ENCODE assay signal across 9 cellular contexts in the genomic region with DNA sequence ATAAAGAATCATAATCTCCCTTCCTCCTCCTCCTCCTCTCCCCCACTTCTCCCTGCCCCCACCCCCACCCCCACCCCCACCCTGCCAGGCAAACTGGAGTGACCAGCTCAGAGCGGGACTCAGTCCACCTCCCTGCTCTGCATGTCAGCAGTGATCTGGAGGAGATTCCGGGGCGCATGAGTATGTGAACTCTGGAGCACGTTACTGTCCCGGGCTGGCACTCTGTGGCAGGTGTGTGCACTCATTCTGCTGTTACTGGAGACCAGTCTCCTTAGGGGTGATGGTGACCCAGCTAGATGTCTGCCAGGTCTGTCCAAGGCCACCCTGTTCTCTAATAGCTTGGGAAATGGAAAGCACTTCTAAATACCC. TPM values are rescaled to one million over a fixed set of nuclear protein-coding genes. Genes with fewer than 3 reads are reported as not detected.
DNase-seq lines count a peak whose midpoint lies in the region; TF ChIP-seq lines count a peak whose summit lies in the region.
"Had no signal": no experiment of that assay in that cellular context is flagged by ENCODE, and none has a peak within 500 bp of the region (broad histone marks: within the 10 kb centered on the region; RNA-seq: fewer than 3 reads in every experiment).

No MANE protein-coding gene starts in this region.

- CTCF ChIA-PET in activated CD4-positive, alpha-beta memory T cell treated with anti-CD3 and anti-CD28 coated beads, Interleukin-2, amount 10 ng/mL, durations not matched to agents 7 days and 5 days (lab: Charles Lee), result interaction anchor here (1.5 to 2.3 kb wide), 3 partner anchors 19 to 73 kb away, joined by 3 to 16 read pairs (median 4); a partner anchor contains a TSS

- POLR2A ChIA-PET in activated CD4-positive, alpha-beta memory T cell treated with anti-CD3 and anti-CD28 coated beads, Interleukin-2, amount 10 ng/mL, durations not matched to agents 7 days and 5 days (lab: Charles Lee), result interaction anchor here (0.8 to 2.7 kb wide), 4 partner anchors 15 to 34 kb away, joined by 4 to 7 read pairs (median 6); a partner anchor contains a TSS

- H3K4me1 Mint-ChIP-seq in H9 (peaks cover 43 to 48% of the 10 kb centered on the region in 2 experiments), progenitor cell of endocrine pancreas (ENCODE audit: low read depth) (peaks cover 28% of the 10 kb centered on the region)
- peaks cover 57% of the 10 kb centered on the region for H3K4me1 Mint-ChIP-seq in activated CD4-positive, alpha-beta memory T cell treated with anti-CD3 and anti-CD28 coated beads, Interleukin-2, amount 10 ng/mL, durations not matched to agents 7 days and 5 days

- no peak overlapping the region for H3K27ac Mint-ChIP-seq in H9
- no peak overlapping the region for H3K27ac Mint-ChIP-seq in activated CD4-positive, alpha-beta memory T cell treated with anti-CD3 and anti-CD28 coated beads, Interleukin-2, amount 10 ng/mL, durations not matched to agents 7 days and 5 days
- H3K27ac Mint-ChIP-seq in progenitor cell of endocrine pancreas, result no peak overlapping the region

- H3K79me1 ChIP-seq in mesendoderm (ENCODE audit: low read length) (peaks cover 50% of the 10 kb centered on the region), H9 (ENCODE audit: insufficient read depth, low read depth, low read length, poor library complexity, severe bottlenecking) (peaks cover 10% of the 10 kb centered on the region)

- H3K27ac ChIP-seq in colonic mucosa (peak overlapping the region; percentile 85), mesendoderm (ENCODE audit: low read depth, low read length) (no peak overlapping the region), spleen (peak overlapping the region in 5 of 8 donors; percentile 56 to 83 (median 70)), H9 (ENCODE audit: insufficient read length, low read depth, low read length) (no peak overlapping the region)

- peaks cover 0 to 4% (median 3%) of the 10 kb centered on the region in 3 experiments; a peak in 5 of 7 replicates for H3K36me3 Mint-ChIP-seq in H9 (ENCODE audit: insufficient read depth in 1 of 3, low read depth in 3 of 3)
- peaks cover 23% of the 10 kb centered on the region for H3K36me3 Mint-ChIP-seq in activated CD4-positive, alpha-beta memory T cell treated with anti-CD3 and anti-CD28 coated beads, Interleukin-2, amount 10 ng/mL, durations not matched to agents 7 days and 5 days (ENCODE audit: low read depth)
- no peaks in the 10 kb centered on the region for H3K36me3 Mint-ChIP-seq in progenitor cell of endocrine pancreas (ENCODE audit: insufficient read depth)

- H3K4me1 ChIP-seq in colonic mucosa, result peaks cover 37% of the 10 kb centered on the region
- H3K4me1 ChIP-seq in mesendoderm (ENCODE audit: control insufficient read depth, low read depth, low read length), result peaks cover 13% of the 10 kb centered on the region
- peaks cover 43 to 96% (median 81%) of the 10 kb centered on the region in 6 donors for H3K4me1 ChIP-seq in spleen
- H3K4me1 ChIP-seq in H9 (ENCODE audit: insufficient read depth, low read length), result peaks cover 12% of the 10 kb centered on the region; the same call in 1 of the 2 replicates

- no peak overlapping the region for H4K5ac ChIP-seq in mesendoderm (ENCODE audit: low read length)
- no peak overlapping the region for H4K5ac ChIP-seq in H9 (ENCODE audit: insufficient read length, low read depth, low read length)

- no peak overlapping the region for H3K4ac ChIP-seq in mesendoderm (ENCODE audit: low read depth, low read length)
- no peak overlapping the region for H3K4ac ChIP-seq in H9 (ENCODE audit: low read depth, low read length)

- TF ChIP-seq POLR2A in spleen (IDR thresholded peaks at IDR 0.05), result no peak

- H3K23ac ChIP-seq in mesendoderm (ENCODE audit: low read length) (no peak overlapping the region), H9 (ENCODE audit: insufficient read length, low read depth, low read length) (no peak overlapping the region)

- H3K56ac ChIP-seq in mesendoderm (ENCODE audit: low read length) (peak overlapping the region; percentile 3), H9 (ENCODE audit: insufficient read length, low read depth, low read length) (no peak overlapping the region)

- H3K4me3 ChIP-seq in LNCaP clone FGC (ENCODE audit: low read depth, low read length) (peak overlapping the region; percentile 36), colonic mucosa (no peak overlapping the region), mesendoderm (ENCODE audit: low read length) (no peak overlapping the region), spleen (peak overlapping the region in 1 of 8 donors; percentile 38)

- H3K79me2 ChIP-seq in mesendoderm (ENCODE audit: control insufficient read depth, insufficient read depth, low read length) (peaks cover 67% of the 10 kb centered on the region), H9 (ENCODE audit: insufficient read depth, low read length) (peaks cover 19% of the 10 kb centered on the region; the same call in 1 of the 2 replicates)

- H4K91ac ChIP-seq in H9 (ENCODE audit: insufficient read length, low read depth, low read length), result no peak overlapping the region

- no peak overlapping the region for H2BK20ac ChIP-seq in H9 (ENCODE audit: low read depth, low read length, poor library complexity, severe bottlenecking)

- no peak overlapping the region for H2BK120ac ChIP-seq in mesendoderm (ENCODE audit: low read depth, low read length)
- no peak overlapping the region for H2BK120ac ChIP-seq in H9 (ENCODE audit: low read depth, low read length, poor library complexity, severe bottlenecking)

- H3K36me3 ChIP-seq in colonic mucosa (no peaks in the 10 kb centered on the region), mesendoderm (ENCODE audit: control insufficient read depth, insufficient read depth, low read length) (no peaks in the 10 kb centered on the region), spleen (peaks cover 0 to 42% (median 4%) of the 10 kb centered on the region in 6 donors)

- no peak overlapping the region for H3K4me3 Mint-ChIP-seq in H9
- no peak overlapping the region for H3K4me3 Mint-ChIP-seq in activated CD4-positive, alpha-beta memory T cell treated with anti-CD3 and anti-CD28 coated beads, Interleukin-2, amount 10 ng/mL, durations not matched to agents 7 days and 5 days
- no peak overlapping the region for H3K4me3 Mint-ChIP-seq in progenitor cell of endocrine pancreas (ENCODE audit: low read depth)

- H2BK15ac ChIP-seq in mesendoderm (replicated peaks; ENCODE audit: low read depth) (no peak overlapping the region), H9 (ENCODE audit: low read depth, low read length) (no peak overlapping the region)

- H2BK5ac ChIP-seq in mesendoderm (ENCODE audit: low read length) (no peak overlapping the region), H9 (ENCODE audit: insufficient read length, low read length) (no peak overlapping the region)

- H2AFZ ChIP-seq in H9 (ENCODE audit: low read length), result no peak overlapping the region

- DNase-seq in LNCaP clone FGC (ENCODE audit: low read depth) (no peak), colonic mucosa (no peak), mesendoderm (no peak), spleen (no peak), H9 (no peak), DMS 273 (lab: John Stamatoyannopoulos, UW; ENCODE audit: unreplicated experiment) (no peak), progenitor cell of endocrine pancreas (ENCODE audit: low spot score, unreplicated experiment) (no peak)
- no peak for DNase-seq in activated CD4-positive, alpha-beta memory T cell treated with anti-CD3 and anti-CD28 coated beads, Interleukin-2, amount 10 ng/mL, durations not matched to agents 7 days and 5 days
- DNase-seq: NCI-H1105 treated with DMSO at 0.1 percent for 48 hours had no signal

- no CpG with 5 or more reads among the region's 5 CpGs for WGBS in mesendoderm (ENCODE audit: extremely low coverage, insufficient coverage, low lambda C conversion rate)
- WGBS in spleen, 5 donors, result 76 to 90% (median 84%) methylated on average over 4 to 5 of the region's 5 CpGs
- no CpG with 5 or more reads among the region's 5 CpGs for WGBS in H9 (ENCODE audit: extremely low coverage, insufficient read length, low lambda C conversion rate)

- H4K20me1 ChIP-seq in H9 (ENCODE audit: control insufficient read depth, insufficient read depth, insufficient read length), result no peaks in the 10 kb centered on the region

- H3T11ph ChIP-seq in H9 (ENCODE audit: low read length), result no peak overlapping the region

- no peak overlapping the region for H3K18ac ChIP-seq in mesendoderm (ENCODE audit: low read length)
- no peak overlapping the region for H3K18ac ChIP-seq in H9 (ENCODE audit: insufficient read length, low read depth, low read length)

- H3K9me3 Mint-ChIP-seq in H9 (no peaks in the 10 kb centered on the region), progenitor cell of endocrine pancreas (ENCODE audit: low read depth) (no peaks in the 10 kb centered on the region)
- no peaks in the 10 kb centered on the region for H3K9me3 Mint-ChIP-seq in activated CD4-positive, alpha-beta memory T cell treated with anti-CD3 and anti-CD28 coated beads, Interleukin-2, amount 10 ng/mL, durations not matched to agents 7 days and 5 days

- H3K14ac ChIP-seq in H9 (ENCODE audit: insufficient read depth, low read length), result no peak overlapping the region

- H3K27me3 Mint-ChIP-seq in H9 (ENCODE audit: low read depth), result no peaks in the 10 kb centered on the region
- H3K27me3 Mint-ChIP-seq in activated CD4-positive, alpha-beta memory T cell treated with anti-CD3 and anti-CD28 coated beads, Interleukin-2, amount 10 ng/mL, durations not matched to agents 7 days and 5 days, result no peaks in the 10 kb centered on the region
- no peaks in the 10 kb centered on the region for H3K27me3 Mint-ChIP-seq in progenitor cell of endocrine pancreas

- H3K9ac ChIP-seq in colonic mucosa (ENCODE audit: low read depth in 2 of 2, low read length in 2 of 2) (peak overlapping the region; percentile 55 to 67), mesendoderm (ENCODE audit: low read length) (no peak overlapping the region), H9 (ENCODE audit: extremely low read depth, insufficient read length, low read length) (no peak overlapping the region)

- intact Hi-C loops in colonic mucosa (cut with DNase I), result no loop called here
- intact Hi-C loops in spleen (cut with DNase I; ENCODE audit: low total_unique reads), result no loop called here

- H4K8ac ChIP-seq in mesendoderm (ENCODE audit: low read depth, low read length), result no peak overlapping the region
- no peak overlapping the region for H4K8ac ChIP-seq in H9 (replicated peaks; ENCODE audit: insufficient read length, low read depth, low read length)

- H3K23me2 ChIP-seq in H9 (ENCODE audit: insufficient read length, low read depth, low read length, poor library complexity, severe bottlenecking), result no peaks in the 10 kb centered on the region

- H3K4me2 ChIP-seq in mesendoderm (ENCODE audit: low read length) (no peak overlapping the region), H9 (ENCODE audit: insufficient read depth, insufficient read length, low read length) (no peak overlapping the region)

- H3K27me3 ChIP-seq in colonic mucosa, result no peaks in the 10 kb centered on the region
- no peaks in the 10 kb centered on the region for H3K27me3 ChIP-seq in mesendoderm (ENCODE audit: insufficient read depth, low read length, poor library complexity)
- no peaks in the 10 kb centered on the region for H3K27me3 ChIP-seq in spleen (replicated peaks in 1 of 7)
- H3K27me3 ChIP-seq in H9 (ENCODE audit: insufficient read depth, low read length), result no peaks in the 10 kb centered on the region

- no peaks in the 10 kb centered on the region for H3K9me3 ChIP-seq in colonic mucosa
- no peaks in the 10 kb centered on the region for H3K9me3 ChIP-seq in spleen
- H3K9me3 ChIP-seq in H9 (ENCODE audit: control insufficient read depth, low read depth, low read length), result no peaks in the 10 kb centered on the region

- H2AK5ac ChIP-seq in mesendoderm (ENCODE audit: low read length) (no peak overlapping the region), H9 (ENCODE audit: insufficient read length, low read length) (no peak overlapping the region)

- TF ChIP-seq CTCF in LNCaP clone FGC (IDR thresholded peaks at IDR 0.05; ENCODE audit: control insufficient read depth, extremely low read depth, insufficient read depth) (no peak), colonic mucosa (IDR thresholded peaks at IDR 0.05) (no peak), spleen (IDR thresholded peaks at IDR 0.05 in 8 of 11, conservative IDR thresholded peaks at IDR 0.05 in 3 of 11) (no peak), H9 (conservative IDR thresholded peaks at IDR 0.05) (no peak), progenitor cell of endocrine pancreas (IDR thresholded peaks at IDR 0.05; ENCODE audit: unreplicated experiment) (no peak)

- H2BK12ac ChIP-seq in H9 (ENCODE audit: insufficient read length, low read depth, low read length), result no peak overlapping the region

RNA-seq across cellular contexts. Expression of a gene that starts 33.9 kb away (rescaled TPM):
- total RNA-seq in colonic mucosa, result 10 to 100 TPM; 86.8 to 96.8 TPM
- 44.0 TPM for polyA plus RNA-seq in mesendoderm (2013, experiment 1 of 2)
- polyA plus RNA-seq in mesendoderm (2013, experiment 2 of 2), result 44.6 TPM
- 10 to 100 TPM; 41.2 to 67.3 (median 48.6) TPM for total RNA-seq in spleen
- 10 to 100 TPM in 1 of 3 donors, 1 to 10 TPM in 2; 6.9 to 23.3 (median 7.0) TPM for polyA plus RNA-seq in spleen
- total RNA-seq in H9 (2021), result 45.7 and 49.6 TPM in 2 replicates
- 10 to 100 TPM; 48.7 to 54.2 TPM for total RNA-seq in activated CD4-positive, alpha-beta memory T cell treated with anti-CD3 and anti-CD28 coated beads, Interleukin-2, amount 10 ng/mL, durations not matched to agents 7 days and 5 days
- 55.5 and 59.1 TPM in 2 replicates for total RNA-seq in progenitor cell of endocrine pancreas

RNA-seq across cellular contexts. Expression of a gene that starts 44.1 kb away (rescaled TPM):
- total RNA-seq in colonic mucosa, result 1 to 10 TPM; 4.8 to 5.2 TPM
- polyA plus RNA-seq in mesendoderm (2013, experiment 1 of 2), result 35.7 TPM
- 36.5 TPM for polyA plus RNA-seq in mesendoderm (2013, experiment 2 of 2)
- total RNA-seq in spleen, result under 1 TPM in 5 of 7 donors, not detected in 2; 0.17 to 0.52 (median 0.26) TPM
- polyA plus RNA-seq in spleen, result under 1 TPM; 0.07 to 0.18 (median 0.10) TPM
- total RNA-seq in H9 (2021), result 117 and 118 TPM in 2 replicates
- total RNA-seq in activated CD4-positive, alpha-beta memory T cell treated with anti-CD3 and anti-CD28 coated beads, Interleukin-2, amount 10 ng/mL, durations not matched to agents 7 days and 5 days, result not detected
- 39.4 and 39.7 TPM in 2 replicates for total RNA-seq in progenitor cell of endocrine pancreas

RNA-seq across cellular contexts. Expression of a gene that starts 59.6 kb away (rescaled TPM):
- total RNA-seq in colonic mucosa (10 to 100 TPM in 1 of 2 donors, 1 to 10 TPM in 1; 9.3 to 11.8 TPM), spleen (10 to 100 TPM in 6 of 7 donors, 1 to 10 TPM in 1; 10.0 to 16.8 (median 13.8) TPM), H9 (2021) (121 TPM in 2 replicates), progenitor cell of endocrine pancreas (75.3 and 77.8 TPM in 2 replicates)
- polyA plus RNA-seq in mesendoderm (2013, experiment 1 of 2), result 63.0 TPM
- polyA plus RNA-seq in mesendoderm (2013, experiment 2 of 2), result 65.1 TPM
- polyA plus RNA-seq in spleen, result 10 to 100 TPM in 1 of 3 donors, 1 to 10 TPM in 2; 5.1 to 12.9 (median 6.9) TPM
- total RNA-seq in activated CD4-positive, alpha-beta memory T cell treated with anti-CD3 and anti-CD28 coated beads, Interleukin-2, amount 10 ng/mL, durations not matched to agents 7 days and 5 days, result 10 to 100 TPM; 33.2 to 37.2 TPM

Comparison
In these comparisons a context has a peak if more than half of its experiments do, and no peak if none do; other contexts are left out.
1. H3K27ac ChIP-seq: peak in colonic mucosa (single experiment) and spleen (5 of 8); none in mesendoderm (single experiment) and H9 (single experiment).
2. H3K9ac ChIP-seq: peak in colonic mucosa (2 of 2); none in mesendoderm (single experiment) and H9 (single experiment).